Comparison of ENCODE assay signal across 36 cellular contexts in the genomic region with DNA sequence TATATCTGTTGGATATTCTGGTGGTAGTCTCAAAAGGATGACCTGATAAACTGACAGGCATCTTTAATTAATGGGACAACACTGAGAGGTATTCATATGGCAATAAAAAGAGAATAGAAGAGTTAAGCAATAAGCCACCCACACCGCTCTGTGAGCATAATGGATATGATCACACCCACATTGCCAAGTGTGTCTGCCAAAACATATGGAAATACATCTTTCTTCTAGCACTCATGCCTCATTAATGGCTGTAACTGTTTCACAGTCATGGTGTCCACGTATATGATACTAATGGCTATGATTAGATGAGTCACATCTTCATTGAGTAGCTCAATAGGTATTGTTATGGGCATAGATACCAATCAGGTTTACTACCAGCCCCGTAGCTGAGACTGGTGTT. TPM values are rescaled to one million over a fixed set of nuclear protein-coding genes. Genes with fewer than 3 reads are reported as not detected.
"Had no signal": no experiment of that assay in that cellular context is flagged by ENCODE, and none has a peak within 500 bp of the region (broad histone marks: within the 10 kb centered on the region; RNA-seq: fewer than 3 reads in every experiment).

No MANE protein-coding gene starts in this region.

- H3K27me3 ChIP-seq: right lobe of liver, thyroid gland had no signal

- H3K4me1 Mint-ChIP-seq: natural killer cell; stimulated activated memory B cell treated with anti-CD40 and anti-IgM and Interleukin-4, amounts not matched to agents 10 μg/mL and 1 μg/mL and 100 μg/mL, for 72 hours; T-helper 17 cell had no signal

- ATAC-seq: activated CD4-positive, CD25-positive, alpha-beta regulatory T cell treated with anti-CD3 and anti-CD28 coated beads, Interleukin-2, amount 50 U/mL, for 24 hours; heart right ventricle; left lung; lower lobe of right lung; natural killer cell; right lobe of liver; stimulated activated memory B cell treated with anti-CD40 and anti-IgM and Interleukin-4, amounts not matched to agents 10 μg/mL and 1 μg/mL and 100 μg/mL, for 72 hours; stimulated activated naive CD8-positive, alpha-beta T cell treated with anti-CD3 and anti-CD28 coated beads, Interleukin-15, amount 100 ng/mL, for 72 hours; T-helper 17 cell had no signal

- H3K9me3 Mint-ChIP-seq: activated CD4-positive, alpha-beta memory T cell treated with anti-CD3 and anti-CD28 coated beads, Interleukin-2, amount 10 ng/mL, durations not matched to agents 7 days and 5 days; activated CD4-positive, alpha-beta T cell treated with anti-CD3 and anti-CD28 coated beads, Interleukin-2, amount 10 ng/mL, durations not matched to agents 7 days and 5 days; activated T-cell treated with anti-CD3 and anti-CD28 coated beads, Interleukin-2, amount 50 U/mL, for 24 hours; natural killer cell; stimulated activated naive CD8-positive, alpha-beta T cell treated with anti-CD3 and anti-CD28 coated beads, Interleukin-15, amount 100 ng/mL, for 72 hours had no signal

- H3K4me3 ChIP-seq: esophagus muscularis mucosa, heart right ventricle, left lung, lower lobe of right lung, right lobe of liver, thyroid gland had no signal

- DNase-seq: activated CD4-positive, alpha-beta memory T cell treated with anti-CD3 and anti-CD28 coated beads, Interleukin-2, amount 10 ng/mL, durations not matched to agents 7 days and 5 days; activated CD4-positive, alpha-beta T cell treated with anti-CD3 and anti-CD28 coated beads, Interleukin-2, amount 10 ng/mL, durations not matched to agents 7 days and 5 days; activated CD8-positive, alpha-beta memory T cell treated with anti-CD3 and anti-CD28 coated beads, Interleukin-2, amount 50 U/mL, for 48 hours; activated gamma-delta T cell treated with Interleukin-2 at 50 U/mL for 16 hours; activated naive CD4-positive, alpha-beta T cell treated with anti-CD3 and anti-CD28 coated beads, Interleukin-2, amount 50 U/mL, for 16 hours; activated T-cell treated with anti-CD3 and anti-CD28 coated beads, Interleukin-2, amount 50 U/mL, for 24 hours; amniotic stem cell; brain microvascular endothelial cell; central memory CD4-positive, alpha-beta T cell; foreskin melanocyte; heart right ventricle; kidney glomerular epithelial cell; left lung; lower lobe of right lung; mesendoderm; natural killer cell; posterior cingulate gyrus; right lobe of liver; stimulated activated CD4-positive, alpha-beta T cell treated with anti-CD3 and anti-CD28 coated beads, Interleukin-1b, Interleukin-23, amount 100 ng/mL, for 48 hours; stimulated activated CD4-positive, alpha-beta T cell treated with anti-CD3 and anti-CD28 coated beads, Interleukin-4, amount 100 ng/mL, for 4 hours; stimulated activated CD8-positive, alpha-beta memory T cell treated with anti-CD3 and anti-CD28 coated beads, Interleukin-4, amount 100 ng/mL, for 48 hours; stimulated activated naive CD8-positive, alpha-beta T cell treated with anti-CD3 and anti-CD28 coated beads, Interleukin-15, amount 100 ng/mL, for 72 hours; substantia nigra; T-helper 17 cell; T1000; thyroid gland; WERI-Rb-1 had no signal

- H3K27ac ChIP-seq: brain microvascular endothelial cell, esophagus muscularis mucosa, heart right ventricle, left lung, lower lobe of right lung, right lobe of liver, thyroid gland, WERI-Rb-1 had no signal

- H3K36me3 Mint-ChIP-seq: natural killer cell; stimulated activated memory B cell treated with anti-CD40 and anti-IgM and Interleukin-4, amounts not matched to agents 10 μg/mL and 1 μg/mL and 100 μg/mL, for 72 hours had no signal

- H3K27ac Mint-ChIP-seq: activated CD4-positive, alpha-beta memory T cell treated with anti-CD3 and anti-CD28 coated beads, Interleukin-2, amount 10 ng/mL, durations not matched to agents 7 days and 5 days; activated CD4-positive, alpha-beta T cell treated with anti-CD3 and anti-CD28 coated beads, Interleukin-2, amount 10 ng/mL, durations not matched to agents 7 days and 5 days; activated T-cell treated with anti-CD3 and anti-CD28 coated beads, Interleukin-2, amount 50 U/mL, for 24 hours; natural killer cell; stimulated activated memory B cell treated with anti-CD40 and anti-IgM and Interleukin-4, amounts not matched to agents 10 μg/mL and 1 μg/mL and 100 μg/mL, for 72 hours; stimulated activated naive CD8-positive, alpha-beta T cell treated with anti-CD3 and anti-CD28 coated beads, Interleukin-15, amount 100 ng/mL, for 72 hours; T-helper 17 cell had no signal

- H3K36me3 ChIP-seq: brain microvascular endothelial cell, esophagus muscularis mucosa, heart right ventricle, left lung, lower lobe of right lung, right lobe of liver, thyroid gland, WERI-Rb-1 had no signal

- H3K4me3 Mint-ChIP-seq: activated CD4-positive, alpha-beta memory T cell treated with anti-CD3 and anti-CD28 coated beads, Interleukin-2, amount 10 ng/mL, durations not matched to agents 7 days and 5 days; activated CD4-positive, alpha-beta T cell treated with anti-CD3 and anti-CD28 coated beads, Interleukin-2, amount 10 ng/mL, durations not matched to agents 7 days and 5 days; activated T-cell treated with anti-CD3 and anti-CD28 coated beads, Interleukin-2, amount 50 U/mL, for 24 hours; natural killer cell; stimulated activated memory B cell treated with anti-CD40 and anti-IgM and Interleukin-4, amounts not matched to agents 10 μg/mL and 1 μg/mL and 100 μg/mL, for 72 hours; stimulated activated naive CD8-positive, alpha-beta T cell treated with anti-CD3 and anti-CD28 coated beads, Interleukin-15, amount 100 ng/mL, for 72 hours; T-helper 17 cell had no signal

- H3K4me1 ChIP-seq: esophagus muscularis mucosa, heart right ventricle, left lung, lower lobe of right lung, right lobe of liver, thyroid gland had no signal

- H3K9me3 ChIP-seq: esophagus muscularis mucosa, heart right ventricle, left lung, lower lobe of right lung, right lobe of liver, thyroid gland had no signal

RNA-seq across cellular contexts. Expression of gene IGFL3, which starts 13.1 kb away (rescaled TPM):
- total RNA-seq: activated CD4-positive, alpha-beta memory T cell treated with anti-CD3 and anti-CD28 coated beads, Interleukin-2, amount 10 ng/mL, durations not matched to agents 7 days and 5 days; activated CD4-positive, alpha-beta T cell treated with anti-CD3 and anti-CD28 coated beads, Interleukin-2, amount 10 ng/mL, durations not matched to agents 7 days and 5 days; endothelial cell of umbilical vein; esophagus muscularis mucosa; glomerular endothelial cell; heart right ventricle; left lung; lower lobe of right lung; mononuclear cell; natural killer cell; osteoblast; right lobe of liver; skeletal muscle tissue; T-helper 17 cell; thyroid gland; ureter had no signal
- polyA plus RNA-seq: endothelial cell of umbilical vein, heart right ventricle had no signal

RNA-seq across cellular contexts. Expression of gene IGFL2, which starts 36.7 kb away (rescaled TPM):
- total RNA-seq: activated CD4-positive, alpha-beta memory T cell treated with anti-CD3 and anti-CD28 coated beads, Interleukin-2, amount 10 ng/mL, durations not matched to agents 7 days and 5 days; activated CD4-positive, alpha-beta T cell treated with anti-CD3 and anti-CD28 coated beads, Interleukin-2, amount 10 ng/mL, durations not matched to agents 7 days and 5 days; endothelial cell of umbilical vein; esophagus muscularis mucosa; glomerular endothelial cell; lower lobe of right lung; mononuclear cell; natural killer cell; osteoblast; right lobe of liver; skeletal muscle tissue; thyroid gland; ureter had no signal
- polyA plus RNA-seq: endothelial cell of umbilical vein, heart right ventricle had no signal
